In the genomic region with DNA sequence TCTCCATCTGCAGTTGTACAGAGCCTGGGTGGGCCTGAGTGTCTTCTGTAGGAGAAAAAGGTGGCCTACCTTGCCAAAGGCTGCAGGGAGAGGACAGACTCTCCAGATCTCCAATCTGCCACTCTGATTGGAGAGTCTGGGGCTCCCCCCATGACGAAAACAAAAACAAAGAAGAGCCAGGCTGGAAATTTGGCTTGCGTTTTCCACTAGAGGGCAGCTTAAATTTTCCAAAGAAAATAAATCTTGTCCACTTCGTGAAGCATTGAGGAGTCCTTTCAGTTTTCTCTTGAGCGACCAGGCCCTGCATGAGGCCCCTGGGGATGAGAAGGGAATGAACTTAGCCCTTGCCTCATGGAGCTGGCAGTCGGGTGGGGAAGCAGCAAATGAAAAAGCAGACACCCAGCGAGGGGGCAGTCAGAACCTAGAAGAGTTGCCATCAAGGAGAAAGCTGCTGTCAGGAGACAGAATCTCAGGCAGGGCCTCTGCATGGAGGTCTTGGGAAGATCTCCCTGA, we compare ENCODE assay signal across 8 cellular contexts. TPM values are rescaled to one million over a fixed set of nuclear protein-coding genes. Genes with fewer than 3 reads are reported as not detected.
DNase-seq lines count a peak whose midpoint lies in the region; ATAC-seq and TF ChIP-seq lines count a peak whose summit lies in the region.

No MANE protein-coding gene starts in this region.

- H3K79me2 ChIP-seq in KMS-11 (ENCODE audit: insufficient read depth, low read depth) = no peaks in the 10 kb centered on the region

- no peaks in the 10 kb centered on the region for H4K20me1 ChIP-seq in KMS-11 (ENCODE audit: insufficient read depth)

- peak overlapping the region; percentile 17; the same call in 1 of the 2 replicates for H2AFZ ChIP-seq in KMS-11 (ENCODE audit: low read depth)

- ATAC-seq in GM21423 (IDR thresholded peaks at IDR 0.05; ENCODE audit: unreplicated experiment) (no peak), GM21786 (IDR thresholded peaks at IDR 0.05; ENCODE audit: unreplicated experiment) (no peak)
- ATAC-seq in activated CD8-positive, alpha-beta memory T cell treated with anti-CD3 and anti-CD28 coated beads, Interleukin-2, amount 10 ng/mL, durations not matched to agents 7 days and 5 days = no peak

- CTCF ChIA-PET in activated CD8-positive, alpha-beta memory T cell treated with anti-CD3 and anti-CD28 coated beads, Interleukin-2, amount 10 ng/mL, durations not matched to agents 7 days and 5 days (lab: Charles Lee) = no interaction called here

- no peaks in the 10 kb centered on the region for H3K36me3 ChIP-seq in KMS-11 (ENCODE audit: insufficient read depth)

- H3K9ac ChIP-seq in KMS-11 = no peak overlapping the region

- H3K4me3 Mint-ChIP-seq in activated CD8-positive, alpha-beta memory T cell treated with anti-CD3 and anti-CD28 coated beads, Interleukin-2, amount 10 ng/mL, durations not matched to agents 7 days and 5 days = no peak overlapping the region

- H3K4me2 ChIP-seq in KMS-11 = no peak overlapping the region

- H3K4me1 Mint-ChIP-seq in activated CD8-positive, alpha-beta memory T cell treated with anti-CD3 and anti-CD28 coated beads, Interleukin-2, amount 10 ng/mL, durations not matched to agents 7 days and 5 days = peaks cover 1% of the 10 kb centered on the region

- H3K27me3 ChIP-seq in KMS-11 (ENCODE audit: insufficient read depth, low read depth) = no peaks in the 10 kb centered on the region

- no peak overlapping the region for H3K27ac ChIP-seq in KMS-11

- peaks cover 15% of the 10 kb centered on the region for H3K4me1 ChIP-seq in KMS-11 (ENCODE audit: low read depth, poor library complexity, severe bottlenecking)

- no peaks in the 10 kb centered on the region for H3K27me3 Mint-ChIP-seq in activated CD8-positive, alpha-beta memory T cell treated with anti-CD3 and anti-CD28 coated beads, Interleukin-2, amount 10 ng/mL, durations not matched to agents 7 days and 5 days

- H3K27ac Mint-ChIP-seq in activated CD8-positive, alpha-beta memory T cell treated with anti-CD3 and anti-CD28 coated beads, Interleukin-2, amount 10 ng/mL, durations not matched to agents 7 days and 5 days = no peak overlapping the region

- DNase-seq in DMS 273 (lab: John Stamatoyannopoulos, UW; ENCODE audit: unreplicated experiment) (peak; percentile 88), amniotic stem cell (lab: John Stamatoyannopoulos, UW) (peak; percentile 42), kidney tubule cell (ENCODE audit: low spot score) (peak; percentile 39), NCI-H2107 (lab: John Stamatoyannopoulos, UW) (no peak)
- no peak for DNase-seq in activated CD8-positive, alpha-beta memory T cell treated with anti-CD3 and anti-CD28 coated beads, Interleukin-2, amount 10 ng/mL, durations not matched to agents 7 days and 5 days

- no peaks in the 10 kb centered on the region for H3K9me3 Mint-ChIP-seq in activated CD8-positive, alpha-beta memory T cell treated with anti-CD3 and anti-CD28 coated beads, Interleukin-2, amount 10 ng/mL, durations not matched to agents 7 days and 5 days (ENCODE audit: low read depth)

- no peak; the same call in 1 of the 2 replicates for TF ChIP-seq CTCF in KMS-11 (conservative IDR thresholded peaks at IDR 0.05; ENCODE audit: low read depth, low read length)

- H3K4me3 ChIP-seq in KMS-11 (IDR thresholded peaks at IDR 0.05; ENCODE audit: insufficient read depth, low read depth, low read length) = no peak overlapping the region

- no peaks in the 10 kb centered on the region for H3K36me3 Mint-ChIP-seq in activated CD8-positive, alpha-beta memory T cell treated with anti-CD3 and anti-CD28 coated beads, Interleukin-2, amount 10 ng/mL, durations not matched to agents 7 days and 5 days

RNA-seq across cellular contexts. Expression of gene SHCBP1, which starts 8.2 kb away (rescaled TPM):
- total RNA-seq in activated CD8-positive, alpha-beta memory T cell treated with anti-CD3 and anti-CD28 coated beads, Interleukin-2, amount 10 ng/mL, durations not matched to agents 7 days and 5 days = 10 to 100 TPM; 53.1 to 60.6 TPM

RNA-seq across cellular contexts. Expression of gene VPS35, which starts 59.6 kb away (rescaled TPM):
- 10 to 100 TPM; 58.8 to 87.2 TPM for total RNA-seq in activated CD8-positive, alpha-beta memory T cell treated with anti-CD3 and anti-CD28 coated beads, Interleukin-2, amount 10 ng/mL, durations not matched to agents 7 days and 5 days

Comparison
In these comparisons a context has a peak if more than half of its experiments do, and no peak if none do; other contexts are left out.
1. DNase-seq: peak in DMS 273 (single experiment), amniotic stem cell (single experiment) and kidney tubule cell (single experiment); none in NCI-H2107 (single experiment) and activated CD8-positive, alpha-beta memory T cell treated with anti-CD3 and anti-CD28 coated beads, Interleukin-2, amount 10 ng/mL, durations not matched to agents 7 days and 5 days (single experiment).